ENCODE assay signal across 28 cellular contexts in genomic region chr15:27127834-27128570, GRCh38.
"Had no signal": no experiment of that assay in that cellular context is flagged by ENCODE, and none has a peak within 500 bp of the region (broad histone marks: within the 10 kb centered on the region; RNA-seq: fewer than 3 reads in every experiment).

No MANE protein-coding gene starts in this region.

- ATAC-seq: activated CD4-positive, alpha-beta T cell treated with anti-CD3 and anti-CD28 coated beads for 36 hours; activated T-cell treated with anti-CD3 and anti-CD28 coated beads, Interleukin-2, amount 50 U/mL, for 72 hours; effector memory CD8-positive, alpha-beta T cell; gastrocnemius medialis; left colon; naive thymus-derived CD4-positive, alpha-beta T cell; sciatic nerve; stimulated activated naive CD8-positive, alpha-beta T cell treated with anti-CD3 and anti-CD28 coated beads, Interleukin-15, Interleukin-2, amounts not matched to agents 100 U/mL and 50 U/mL, for 24 hours; T-helper 17 cell had no signal

- H3K36me3 ChIP-seq: brain microvascular endothelial cell, gastrocnemius medialis, ovary, transverse colon had no signal

- H3K27ac ChIP-seq: brain microvascular endothelial cell, gastrocnemius medialis, ovary, skin epidermis, testis, transverse colon had no signal

- H3K4me3 ChIP-seq: gastrocnemius medialis, ovary, skin epidermis, testis, transverse colon had no signal

- H3K9me3 ChIP-seq: gastrocnemius medialis, ovary, testis had no signal

- DNase-seq: activated B cell treated with CpG ODN at 0.5 μM for 24 hours; activated CD4-positive, alpha-beta T cell treated with anti-CD3 and anti-CD28 coated beads for 36 hours; activated CD4-positive, alpha-beta T cell treated with anti-CD3 and anti-CD28 coated beads, Interleukin-2, amount 50 U/mL, for 4 hours; activated naive CD4-positive, alpha-beta T cell; activated T-cell treated with anti-CD3 and anti-CD28 coated beads for 4 hours; activated T-cell treated with anti-CD3 and anti-CD28 coated beads, Interleukin-2, amount 50 U/mL, for 72 hours; anterior cingulate cortex; brain microvascular endothelial cell; cortex of kidney; effector memory CD8-positive, alpha-beta T cell; erythroblast; gastrocnemius medialis; glutamatergic neuron; islet precursor cell; left colon; mammary epithelial cell; naive thymus-derived CD4-positive, alpha-beta T cell; ovary; retina; stimulated activated CD4-positive, alpha-beta T cell treated with anti-CD3 and anti-CD28 coated beads, Interleukin-12 subunit alpha, Interleukin-12 subunit beta, amount 100 ng/mL, for 4 hours; stimulated activated CD4-positive, alpha-beta T cell treated with anti-CD3 and anti-CD28 coated beads, Interleukin-4, amount 100 ng/mL, for 1 hour; stimulated activated naive CD8-positive, alpha-beta T cell treated with anti-CD3 and anti-CD28 coated beads, Interleukin-15, Interleukin-2, amounts not matched to agents 100 U/mL and 50 U/mL, for 24 hours; T-helper 17 cell; T1000; testis; transverse colon had no signal

- H3K27me3 ChIP-seq: brain microvascular endothelial cell, gastrocnemius medialis, ovary, testis, transverse colon had no signal

- H3K4me1 ChIP-seq: gastrocnemius medialis, testis, transverse colon had no signal
